In the genomic region with DNA sequence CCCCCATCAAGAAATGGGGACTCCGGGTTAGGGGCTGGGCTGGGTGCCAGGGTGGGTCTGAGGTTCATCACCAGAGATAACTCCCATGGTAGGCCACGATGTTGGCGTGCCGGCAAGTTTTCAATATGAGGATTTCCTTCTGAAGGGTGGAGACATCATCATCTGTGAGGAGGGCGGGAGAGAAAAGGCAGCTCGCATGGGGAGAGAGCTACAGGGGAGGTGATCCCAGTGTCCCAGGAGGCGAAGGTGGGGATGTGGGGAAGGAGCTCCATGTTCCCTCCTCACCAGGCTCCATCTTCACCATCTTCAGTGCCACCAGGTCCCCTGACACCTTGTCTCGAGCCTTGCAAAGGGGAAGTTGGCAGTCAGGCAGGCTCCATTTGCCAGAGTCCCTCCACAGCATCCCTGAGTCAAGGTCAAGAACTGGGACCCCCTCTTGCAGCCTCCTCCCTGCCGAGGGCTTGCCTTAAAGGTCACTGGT, we compare ENCODE assay signal across 8 cellular contexts. TPM values are rescaled to one million over a fixed set of nuclear protein-coding genes. Genes with fewer than 3 reads are reported as not detected.
DNase-seq lines count a peak whose midpoint lies in the region; ATAC-seq and TF ChIP-seq lines count a peak whose summit lies in the region.

No MANE protein-coding gene starts in this region.

- H3K36me3 Mint-ChIP-seq in CD8-positive, alpha-beta memory T cell: peaks cover 8 to 73% (median 14%) of the 10 kb centered on the region in 3 donors
- H3K36me3 Mint-ChIP-seq in activated naive CD8-positive, alpha-beta T cell: peaks cover 11% of the 10 kb centered on the region

- POLR2A ChIA-PET in CD8-positive, alpha-beta memory T cell (lab: Charles Lee): interaction anchor here (1.1 kb wide), 1 partner anchor 60 kb away, joined by 3 read pairs; no protein-coding TSS in a partner anchor

- TF ChIP-seq CTCF in neutrophil (IDR thresholded peaks at IDR 0.05): no peak

- H3K4me3 ChIP-seq in CD8-positive, alpha-beta memory T cell (ENCODE audit: low read length): peak overlapping the region; percentile 75
- H3K4me3 ChIP-seq in Karpas-422 (ENCODE audit: low read length): peak overlapping the region; percentile 71
- H3K4me3 ChIP-seq in neutrophil (ENCODE audit: low read depth in 1 of 2, low read length in 1 of 2): peak overlapping the region; percentile 73 to 92

- peak overlapping the region; percentile 67 for H3K4me2 ChIP-seq in Karpas-422 (ENCODE audit: low read depth, low read length, poor library complexity, severe bottlenecking)

- H3K4me1 ChIP-seq in CD8-positive, alpha-beta memory T cell (ENCODE audit: insufficient read depth, low read length): peaks cover 49% of the 10 kb centered on the region
- peaks cover 49% of the 10 kb centered on the region for H3K4me1 ChIP-seq in Karpas-422 (ENCODE audit: low read length)
- H3K4me1 ChIP-seq in neutrophil (ENCODE audit: control insufficient read depth in 1 of 2, insufficient read depth in 1 of 2, low read depth in 1 of 2, low read length in 1 of 2): peaks cover 21 to 27% of the 10 kb centered on the region in 2 experiments

- H3K9me3 Mint-ChIP-seq in CD8-positive, alpha-beta memory T cell: no peaks in the 10 kb centered on the region
- no peaks in the 10 kb centered on the region for H3K9me3 Mint-ChIP-seq in activated naive CD8-positive, alpha-beta T cell (ENCODE audit: low read depth)

- H3K27ac Mint-ChIP-seq in CD8-positive, alpha-beta memory T cell: peak overlapping the region; percentile 92 to 100 (median 99)
- H3K27ac Mint-ChIP-seq in activated naive CD8-positive, alpha-beta T cell: peak overlapping the region; percentile 99

- H4K20me1 ChIP-seq in Karpas-422 (ENCODE audit: insufficient read depth, low read depth, low read length): peaks cover 19% of the 10 kb centered on the region

- peak overlapping the region; percentile 86 for H3K9ac ChIP-seq in Karpas-422 (ENCODE audit: low read length)

- H3K9me3 ChIP-seq in CD8-positive, alpha-beta memory T cell (ENCODE audit: low read length): no peaks in the 10 kb centered on the region
- H3K9me3 ChIP-seq in Karpas-422 (ENCODE audit: low read length): no peaks in the 10 kb centered on the region
- H3K9me3 ChIP-seq in neutrophil: no peaks in the 10 kb centered on the region

- peaks cover 70% of the 10 kb centered on the region for H3K79me2 ChIP-seq in Karpas-422 (ENCODE audit: low read length)

- H3K27me3 Mint-ChIP-seq in CD8-positive, alpha-beta memory T cell: no peaks in the 10 kb centered on the region
- H3K27me3 Mint-ChIP-seq in activated naive CD8-positive, alpha-beta T cell: no peaks in the 10 kb centered on the region

- no peaks in the 10 kb centered on the region for H3K27me3 ChIP-seq in CD8-positive, alpha-beta memory T cell (ENCODE audit: insufficient read depth, low read length, poor library complexity, severe bottlenecking)
- H3K27me3 ChIP-seq in Karpas-422 (ENCODE audit: low read length) (no peaks in the 10 kb centered on the region), neutrophil (no peaks in the 10 kb centered on the region)

- CTCF ChIA-PET in CD8-positive, alpha-beta memory T cell (lab: Charles Lee): interaction anchor here (1.1 to 5.7 kb wide), 9 partner anchors 10 to 214 kb away, joined by 3 to 43 read pairs (median 6); a partner anchor contains a TSS

- DNase-seq in CD8-positive, alpha-beta memory T cell: peak in 2 of 5 donors; percentile 4 to 15
- DNase-seq in Karpas-422 (peak; percentile 91), ecto neural progenitor cell (ENCODE audit: low spot score) (no peak), HK-2 (ENCODE audit: unreplicated experiment) (no peak)

- peaks cover 52 to 77% (median 75%) of the 10 kb centered on the region in 3 donors for H3K4me1 Mint-ChIP-seq in CD8-positive, alpha-beta memory T cell
- peaks cover 51% of the 10 kb centered on the region for H3K4me1 Mint-ChIP-seq in activated naive CD8-positive, alpha-beta T cell (ENCODE audit: low read depth)

- H3K9me2 ChIP-seq in Karpas-422 (replicated peaks; ENCODE audit: insufficient read depth, low read length): no peaks in the 10 kb centered on the region

- H3K4me3 Mint-ChIP-seq in CD8-positive, alpha-beta memory T cell: peak overlapping the region; percentile 96 to 100 (median 99)
- peak overlapping the region; percentile 100 for H3K4me3 Mint-ChIP-seq in activated naive CD8-positive, alpha-beta T cell

- peak overlapping the region; percentile 40 for H3K27ac ChIP-seq in CD8-positive, alpha-beta memory T cell (ENCODE audit: low read depth, low read length)
- H3K27ac ChIP-seq in Karpas-422 (ENCODE audit: low read length) (peak overlapping the region; percentile 96), neutrophil (no peak overlapping the region)

- H3K36me3 ChIP-seq in CD8-positive, alpha-beta memory T cell (ENCODE audit: insufficient read depth, low read length): peaks cover 22% of the 10 kb centered on the region
- H3K36me3 ChIP-seq in Karpas-422 (ENCODE audit: insufficient read depth, low read length) (peaks cover 42% of the 10 kb centered on the region), neutrophil (peaks cover 19% of the 10 kb centered on the region)

- no peak overlapping the region for H2AFZ ChIP-seq in Karpas-422 (ENCODE audit: low read length)

- ATAC-seq in HG03280 (IDR thresholded peaks at IDR 0.05; ENCODE audit: unreplicated experiment): no peak
- ATAC-seq in HG02885 (IDR thresholded peaks at IDR 0.05; ENCODE audit: poor library complexity, unreplicated experiment): no peak

RNA-seq across cellular contexts. Expression of a gene that starts 0.4 kb away (rescaled TPM):
- 100 to 1,000 TPM; 161 to 162 TPM for total RNA-seq in CD8-positive, alpha-beta memory T cell
- polyA plus RNA-seq in CD8-positive, alpha-beta memory T cell: 178 TPM
- 262 and 352 TPM in 2 replicates for total RNA-seq in Karpas-422 (2014; rRNA removed; shearing (Covaris generic); ENCODE audit: low replicate concordance)

RNA-seq across cellular contexts. Expression of a gene that starts 1.7 kb away (rescaled TPM):
- total RNA-seq in CD8-positive, alpha-beta memory T cell: 100 to 1,000 TPM; 275 to 282 TPM
- polyA plus RNA-seq in CD8-positive, alpha-beta memory T cell: 401 TPM
- 474 and 745 TPM in 2 replicates for total RNA-seq in Karpas-422 (2014; rRNA removed; shearing (Covaris generic); ENCODE audit: low replicate concordance)

RNA-seq across cellular contexts. Expression of a gene that starts 30.1 kb away (rescaled TPM):
- 100 to 1,000 TPM; 295 to 314 TPM for total RNA-seq in CD8-positive, alpha-beta memory T cell
- 31.9 TPM for polyA plus RNA-seq in CD8-positive, alpha-beta memory T cell
- total RNA-seq in Karpas-422 (2014; rRNA removed; shearing (Covaris generic); ENCODE audit: low replicate concordance): 54.6 and 106 TPM in 2 replicates
